8 cellular contexts compared by ENCODE assay signal in genomic region chr17:48047741-48048320, GRCh38. TPM values are rescaled to one million over a fixed set of nuclear protein-coding genes. Genes with fewer than 3 reads are reported as not detected.
DNase-seq lines count a peak whose midpoint lies in the region; ATAC-seq and TF ChIP-seq lines count a peak whose summit lies in the region.

No MANE protein-coding gene starts in this region.

- H3K9me3 Mint-ChIP-seq in activated CD4-positive, alpha-beta T cell treated with anti-CD3 and anti-CD28 coated beads, Interleukin-2, amount 10 ng/mL, durations not matched to agents 24 days and 14 days, result no peaks in the 10 kb centered on the region

- no peaks in the 10 kb centered on the region for H3K9me3 ChIP-seq in BLaER1 treated with 17β-estradiol and CSF1 and Interleukin-3, amounts not matched to agents 10 nM and 100 nM (replicated peaks in 1 of 11)
- H3K9me3 ChIP-seq in colonic mucosa, result no peaks in the 10 kb centered on the region

- peak overlapping the region; percentile 96 for H3K27ac Mint-ChIP-seq in activated CD4-positive, alpha-beta T cell treated with anti-CD3 and anti-CD28 coated beads, Interleukin-2, amount 10 ng/mL, durations not matched to agents 24 days and 14 days

- peak overlapping the region; percentile 88 to 97 (median 93) for H3K9ac ChIP-seq in BLaER1 treated with 17β-estradiol and CSF1 and Interleukin-3, amounts not matched to agents 10 nM and 100 nM
- peak overlapping the region; percentile 81 to 98 for H3K9ac ChIP-seq in colonic mucosa (ENCODE audit: low read depth in 2 of 2, low read length in 2 of 2)

- intact Hi-C loops in activated CD4-positive, alpha-beta T cell treated with anti-CD3 and anti-CD28 coated beads, Interleukin-2, amount 10 ng/mL, durations not matched to agents 24 days and 14 days (cut with micrococcal nuclease), result loop anchor here (1.0 to 2.0 kb wide), 4 partner anchors 11 to 77 kb away; partner anchors contain the start of genes CBX1, CDK5RAP3 and COPZ2
- intact Hi-C loops in colonic mucosa (cut with DNase I), result no loop called here
- intact Hi-C loops in left colon (cut with DNase I, micrococcal nuclease), result no loop called here

- H3K4me1 ChIP-seq in BLaER1 treated with 17β-estradiol and CSF1 and Interleukin-3, amounts not matched to agents 10 nM and 100 nM, result peaks cover 50 to 75% (median 66%) of the 10 kb centered on the region in 10 experiments
- H3K4me1 ChIP-seq in colonic mucosa, result peaks cover 36% of the 10 kb centered on the region

- TF ChIP-seq CTCF in colonic mucosa (IDR thresholded peaks at IDR 0.05), result no peak

- peaks cover 23 to 29% (median 26%) of the 10 kb centered on the region in 11 experiments for H3K36me3 ChIP-seq in BLaER1 treated with 17β-estradiol and CSF1 and Interleukin-3, amounts not matched to agents 10 nM and 100 nM
- peaks cover 5% of the 10 kb centered on the region for H3K36me3 ChIP-seq in colonic mucosa

- peak overlapping the region; percentile 75 to 93 (median 81) for H3K4me3 ChIP-seq in BLaER1 treated with 17β-estradiol and CSF1 and Interleukin-3, amounts not matched to agents 10 nM and 100 nM
- peak overlapping the region; percentile 65 for H3K4me3 ChIP-seq in colonic mucosa

- DNase-seq in NCI-H526 (lab: John Stamatoyannopoulos, UW) (peak; percentile 100), colonic mucosa (peak; percentile 99), left colon (peak; percentile 98 to 100)
- peak; percentile 99 for DNase-seq in activated CD4-positive, alpha-beta T cell treated with anti-CD3 and anti-CD28 coated beads, Interleukin-2, amount 10 ng/mL, durations not matched to agents 24 days and 14 days
- peak; percentile 92 to 93 for DNase-seq in stimulated activated CD4-positive, alpha-beta T cell treated with anti-CD3 and anti-CD28 coated beads, Interleukin-1b, Interleukin-23, amount 100 ng/mL, for 4 hours (ENCODE audit: low read depth in 2 of 2)

- H3K27me3 ChIP-seq in BLaER1 treated with 17β-estradiol and CSF1 and Interleukin-3, amounts not matched to agents 10 nM and 100 nM, result no peaks in the 10 kb centered on the region
- no peaks in the 10 kb centered on the region for H3K27me3 ChIP-seq in colonic mucosa

- ATAC-seq in GM19328 (IDR thresholded peaks at IDR 0.05; ENCODE audit: unreplicated experiment) (peak; percentile 92), HG03469 (IDR thresholded peaks at IDR 0.05; ENCODE audit: unreplicated experiment) (peak; percentile 81), left colon (peak; percentile 78)

- peaks cover 32% of the 10 kb centered on the region for H3K36me3 Mint-ChIP-seq in activated CD4-positive, alpha-beta T cell treated with anti-CD3 and anti-CD28 coated beads, Interleukin-2, amount 10 ng/mL, durations not matched to agents 24 days and 14 days (ENCODE audit: low read depth)

- H3K27me3 Mint-ChIP-seq in activated CD4-positive, alpha-beta T cell treated with anti-CD3 and anti-CD28 coated beads, Interleukin-2, amount 10 ng/mL, durations not matched to agents 24 days and 14 days, result peaks cover under 1% of the 10 kb centered on the region

- H4K20me1 ChIP-seq in BLaER1 treated with 17β-estradiol and CSF1 and Interleukin-3, amounts not matched to agents 10 nM and 100 nM, result peaks cover 23 to 42% (median 32%) of the 10 kb centered on the region in 11 experiments; a peak in 21 of 22 replicates

- peak overlapping the region; percentile 87 to 96 (median 93) for H3K27ac ChIP-seq in BLaER1 treated with 17β-estradiol and CSF1 and Interleukin-3, amounts not matched to agents 10 nM and 100 nM
- H3K27ac ChIP-seq in colonic mucosa, result peak overlapping the region; percentile 95

- H3K4me1 Mint-ChIP-seq in activated CD4-positive, alpha-beta T cell treated with anti-CD3 and anti-CD28 coated beads, Interleukin-2, amount 10 ng/mL, durations not matched to agents 24 days and 14 days, result peaks cover 43% of the 10 kb centered on the region

- peak overlapping the region; percentile 96 for H3K4me3 Mint-ChIP-seq in activated CD4-positive, alpha-beta T cell treated with anti-CD3 and anti-CD28 coated beads, Interleukin-2, amount 10 ng/mL, durations not matched to agents 24 days and 14 days

- peak overlapping the region; percentile 75 to 94 (median 90) for H3K4me2 ChIP-seq in BLaER1 treated with 17β-estradiol and CSF1 and Interleukin-3, amounts not matched to agents 10 nM and 100 nM

RNA-seq across cellular contexts. Expression of gene NFE2L1, which starts 0.3 kb away (rescaled TPM):
- total RNA-seq in activated CD4-positive, alpha-beta T cell treated with anti-CD3 and anti-CD28 coated beads, Interleukin-2, amount 10 ng/mL, durations not matched to agents 24 days and 14 days, result 85.2 and 93.1 TPM in 2 replicates
- total RNA-seq in colonic mucosa (100 to 1,000 TPM; 158 to 264 TPM), left colon (100 to 1,000 TPM; 223 to 245 TPM)

RNA-seq across cellular contexts. Expression of gene COPZ2, which starts 10.2 kb away (rescaled TPM):
- total RNA-seq in activated CD4-positive, alpha-beta T cell treated with anti-CD3 and anti-CD28 coated beads, Interleukin-2, amount 10 ng/mL, durations not matched to agents 24 days and 14 days, result 4.4 and 4.5 TPM in 2 replicates
- total RNA-seq in colonic mucosa, result 1 to 10 TPM; 4.3 to 9.9 TPM
- total RNA-seq in left colon, result 1 to 10 TPM; 7.1 to 8.7 TPM

RNA-seq across cellular contexts. Expression of gene CBX1, which starts 53.4 kb away (rescaled TPM):
- total RNA-seq in activated CD4-positive, alpha-beta T cell treated with anti-CD3 and anti-CD28 coated beads, Interleukin-2, amount 10 ng/mL, durations not matched to agents 24 days and 14 days, result 61.3 and 64.6 TPM in 2 replicates
- total RNA-seq in colonic mucosa (10 to 100 TPM; 32.3 to 53.0 TPM), left colon (10 to 100 TPM; 22.7 to 31.0 TPM)

RNA-seq across cellular contexts. Expression of gene SNX11, which starts 59.7 kb away (rescaled TPM):
- total RNA-seq in activated CD4-positive, alpha-beta T cell treated with anti-CD3 and anti-CD28 coated beads, Interleukin-2, amount 10 ng/mL, durations not matched to agents 24 days and 14 days, result 33.3 and 34.9 TPM in 2 replicates
- total RNA-seq in colonic mucosa (10 to 100 TPM; 18.7 to 24.4 TPM), left colon (10 to 100 TPM; 19.2 to 20.7 TPM)

Comparison
In these comparisons a context has a peak if more than half of its experiments do, and no peak if none do; other contexts are left out.
1. Peak in every context shown above with its lines: DNase-seq, ATAC-seq, H3K4me3 ChIP-seq and H3K27ac ChIP-seq.